In the genomic region with DNA sequence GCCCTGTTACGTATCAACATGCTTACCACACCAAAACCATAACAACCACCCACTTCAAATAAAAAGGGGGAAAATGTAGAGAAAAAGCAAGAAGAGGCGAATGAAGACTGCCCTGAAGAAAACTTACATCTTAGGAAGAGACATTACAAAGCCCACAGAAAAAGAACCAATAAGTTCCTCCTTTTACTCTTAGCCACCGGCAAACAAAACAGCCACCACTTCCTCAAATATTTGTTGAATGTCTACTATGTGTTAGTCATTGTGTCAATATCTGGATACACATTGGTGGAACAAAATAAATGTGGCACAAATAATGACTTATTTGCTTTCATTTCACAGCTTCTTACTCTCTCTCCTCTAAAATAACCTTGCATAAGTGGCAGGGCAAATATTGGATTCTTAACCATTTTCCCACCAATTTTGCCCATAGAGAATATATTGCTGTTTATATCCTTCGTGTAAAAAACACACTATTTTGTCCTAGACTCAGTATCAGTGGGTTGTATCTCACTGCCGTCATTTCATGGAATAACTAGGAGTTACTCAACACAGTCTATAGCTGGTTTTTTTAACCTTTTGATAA, we compare ENCODE assay signal across 1 cellular context.
TF ChIP-seq lines count a peak whose summit lies in the region.

No MANE protein-coding gene starts in this region.

TF ChIP-seq in HepG2, 621 proteins besides CTCF, POLR2A, EP300 and RAD21 (continued from another document and continues in another):
- TF ChIP-seq ZNF652 (CRISPR knock-in tag; IDR thresholded peaks at IDR 0.05; ENCODE audit: borderline replicate concordance, low read depth) = peak; percentile 15; the same call in 1 of the 2 replicates
- 0 out of 2 replicates have a peak, but pooled peaks have one; percentile 35 for TF ChIP-seq RXRB (CRISPR knock-in tag; IDR thresholded peaks at IDR 0.05; ENCODE audit: borderline replicate concordance)
- TF ChIP-seq, protein P1, sequence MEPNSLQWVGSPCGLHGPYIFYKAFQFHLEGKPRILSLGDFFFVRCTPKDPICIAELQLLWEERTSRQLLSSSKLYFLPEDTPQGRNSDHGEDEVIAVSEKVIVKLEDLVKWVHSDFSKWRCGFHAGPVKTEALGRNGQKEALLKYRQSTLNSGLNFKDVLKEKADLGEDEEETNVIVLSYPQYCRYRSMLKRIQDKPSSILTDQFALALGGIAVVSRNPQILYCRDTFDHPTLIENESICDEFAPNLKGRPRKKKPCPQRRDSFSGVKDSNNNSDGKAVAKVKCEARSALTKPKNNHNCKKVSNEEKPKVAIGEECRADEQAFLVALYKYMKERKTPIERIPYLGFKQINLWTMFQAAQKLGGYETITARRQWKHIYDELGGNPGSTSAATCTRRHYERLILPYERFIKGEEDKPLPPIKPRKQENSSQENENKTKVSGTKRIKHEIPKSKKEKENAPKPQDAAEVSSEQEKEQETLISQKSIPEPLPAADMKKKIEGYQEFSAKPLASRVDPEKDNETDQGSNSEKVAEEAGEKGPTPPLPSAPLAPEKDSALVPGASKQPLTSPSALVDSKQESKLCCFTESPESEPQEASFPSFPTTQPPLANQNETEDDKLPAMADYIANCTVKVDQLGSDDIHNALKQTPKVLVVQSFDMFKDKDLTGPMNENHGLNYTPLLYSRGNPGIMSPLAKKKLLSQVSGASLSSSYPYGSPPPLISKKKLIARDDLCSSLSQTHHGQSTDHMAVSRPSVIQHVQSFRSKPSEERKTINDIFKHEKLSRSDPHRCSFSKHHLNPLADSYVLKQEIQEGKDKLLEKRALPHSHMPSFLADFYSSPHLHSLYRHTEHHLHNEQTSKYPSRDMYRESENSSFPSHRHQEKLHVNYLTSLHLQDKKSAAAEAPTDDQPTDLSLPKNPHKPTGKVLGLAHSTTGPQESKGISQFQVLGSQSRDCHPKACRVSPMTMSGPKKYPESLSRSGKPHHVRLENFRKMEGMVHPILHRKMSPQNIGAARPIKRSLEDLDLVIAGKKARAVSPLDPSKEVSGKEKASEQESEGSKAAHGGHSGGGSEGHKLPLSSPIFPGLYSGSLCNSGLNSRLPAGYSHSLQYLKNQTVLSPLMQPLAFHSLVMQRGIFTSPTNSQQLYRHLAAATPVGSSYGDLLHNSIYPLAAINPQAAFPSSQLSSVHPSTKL (CRISPR knock-in tag; IDR thresholded peaks at IDR 0.05) = peak; percentile 92
- TF ChIP-seq ZNF674 (CRISPR knock-in tag; IDR thresholded peaks at IDR 0.05; ENCODE audit: low read depth) = no peak
- TF ChIP-seq ZNF629 (CRISPR knock-in tag; conservative IDR thresholded peaks at IDR 0.05) = no peak
- TF ChIP-seq STAT5B (CRISPR knock-in tag; IDR thresholded peaks at IDR 0.05) = no peak
- TF ChIP-seq ZNF747 (CRISPR knock-in tag; IDR thresholded peaks at IDR 0.05; ENCODE audit: borderline replicate concordance) = no peak
- 0 out of 2 replicates have a peak, but pooled peaks have one; percentile 30 for TF ChIP-seq TBX2 (CRISPR knock-in tag; IDR thresholded peaks at IDR 0.05; ENCODE audit: borderline replicate concordance)
- no peak for TF ChIP-seq RFXAP (CRISPR knock-in tag; IDR thresholded peaks at IDR 0.05; ENCODE audit: borderline replicate concordance)
- TF ChIP-seq, protein P2, sequence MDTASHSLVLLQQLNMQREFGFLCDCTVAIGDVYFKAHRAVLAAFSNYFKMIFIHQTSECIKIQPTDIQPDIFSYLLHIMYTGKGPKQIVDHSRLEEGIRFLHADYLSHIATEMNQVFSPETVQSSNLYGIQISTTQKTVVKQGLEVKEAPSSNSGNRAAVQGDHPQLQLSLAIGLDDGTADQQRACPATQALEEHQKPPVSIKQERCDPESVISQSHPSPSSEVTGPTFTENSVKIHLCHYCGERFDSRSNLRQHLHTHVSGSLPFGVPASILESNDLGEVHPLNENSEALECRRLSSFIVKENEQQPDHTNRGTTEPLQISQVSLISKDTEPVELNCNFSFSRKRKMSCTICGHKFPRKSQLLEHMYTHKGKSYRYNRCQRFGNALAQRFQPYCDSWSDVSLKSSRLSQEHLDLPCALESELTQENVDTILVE (CRISPR knock-in tag; IDR thresholded peaks at IDR 0.05) = no peak
- TF ChIP-seq GATAD2A (CRISPR knock-in tag; IDR thresholded peaks at IDR 0.05) = peak; percentile 63
- peak; percentile 92 for TF ChIP-seq TBX3 (IDR thresholded peaks at IDR 0.05; ENCODE audit: borderline replicate concordance)
- TF ChIP-seq MIER3 (CRISPR knock-in tag; IDR thresholded peaks at IDR 0.05; ENCODE audit: borderline replicate concordance) = peak; percentile 38; the same call in 1 of the 2 replicates
- peak; percentile 94 for TF ChIP-seq FOXA3 (CRISPR knock-in tag; IDR thresholded peaks at IDR 0.05)
- TF ChIP-seq, protein P3, sequence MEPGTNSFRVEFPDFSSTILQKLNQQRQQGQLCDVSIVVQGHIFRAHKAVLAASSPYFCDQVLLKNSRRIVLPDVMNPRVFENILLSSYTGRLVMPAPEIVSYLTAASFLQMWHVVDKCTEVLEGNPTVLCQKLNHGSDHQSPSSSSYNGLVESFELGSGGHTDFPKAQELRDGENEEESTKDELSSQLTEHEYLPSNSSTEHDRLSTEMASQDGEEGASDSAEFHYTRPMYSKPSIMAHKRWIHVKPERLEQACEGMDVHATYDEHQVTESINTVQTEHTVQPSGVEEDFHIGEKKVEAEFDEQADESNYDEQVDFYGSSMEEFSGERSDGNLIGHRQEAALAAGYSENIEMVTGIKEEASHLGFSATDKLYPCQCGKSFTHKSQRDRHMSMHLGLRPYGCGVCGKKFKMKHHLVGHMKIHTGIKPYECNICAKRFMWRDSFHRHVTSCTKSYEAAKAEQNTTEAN (CRISPR knock-in tag; conservative IDR thresholded peaks at IDR 0.05) = 0 out of 2 replicates have a peak, but pooled peaks have one; percentile 30
- TF ChIP-seq, protein P4, sequence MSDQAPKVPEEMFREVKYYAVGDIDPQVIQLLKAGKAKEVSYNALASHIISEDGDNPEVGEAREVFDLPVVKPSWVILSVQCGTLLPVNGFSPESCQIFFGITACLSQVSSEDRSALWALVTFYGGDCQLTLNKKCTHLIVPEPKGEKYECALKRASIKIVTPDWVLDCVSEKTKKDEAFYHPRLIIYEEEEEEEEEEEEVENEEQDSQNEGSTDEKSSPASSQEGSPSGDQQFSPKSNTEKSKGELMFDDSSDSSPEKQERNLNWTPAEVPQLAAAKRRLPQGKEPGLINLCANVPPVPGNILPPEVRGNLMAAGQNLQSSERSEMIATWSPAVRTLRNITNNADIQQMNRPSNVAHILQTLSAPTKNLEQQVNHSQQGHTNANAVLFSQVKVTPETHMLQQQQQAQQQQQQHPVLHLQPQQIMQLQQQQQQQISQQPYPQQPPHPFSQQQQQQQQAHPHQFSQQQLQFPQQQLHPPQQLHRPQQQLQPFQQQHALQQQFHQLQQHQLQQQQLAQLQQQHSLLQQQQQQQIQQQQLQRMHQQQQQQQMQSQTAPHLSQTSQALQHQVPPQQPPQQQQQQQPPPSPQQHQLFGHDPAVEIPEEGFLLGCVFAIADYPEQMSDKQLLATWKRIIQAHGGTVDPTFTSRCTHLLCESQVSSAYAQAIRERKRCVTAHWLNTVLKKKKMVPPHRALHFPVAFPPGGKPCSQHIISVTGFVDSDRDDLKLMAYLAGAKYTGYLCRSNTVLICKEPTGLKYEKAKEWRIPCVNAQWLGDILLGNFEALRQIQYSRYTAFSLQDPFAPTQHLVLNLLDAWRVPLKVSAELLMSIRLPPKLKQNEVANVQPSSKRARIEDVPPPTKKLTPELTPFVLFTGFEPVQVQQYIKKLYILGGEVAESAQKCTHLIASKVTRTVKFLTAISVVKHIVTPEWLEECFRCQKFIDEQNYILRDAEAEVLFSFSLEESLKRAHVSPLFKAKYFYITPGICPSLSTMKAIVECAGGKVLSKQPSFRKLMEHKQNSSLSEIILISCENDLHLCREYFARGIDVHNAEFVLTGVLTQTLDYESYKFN (CRISPR knock-in tag; conservative IDR thresholded peaks at IDR 0.05) = 0 out of 2 replicates have a peak, but pooled peaks have one; percentile 23
- TF ChIP-seq RAD51 (IDR thresholded peaks at IDR 0.05; ENCODE audit: borderline replicate concordance) = no peak
- TF ChIP-seq, protein P5, sequence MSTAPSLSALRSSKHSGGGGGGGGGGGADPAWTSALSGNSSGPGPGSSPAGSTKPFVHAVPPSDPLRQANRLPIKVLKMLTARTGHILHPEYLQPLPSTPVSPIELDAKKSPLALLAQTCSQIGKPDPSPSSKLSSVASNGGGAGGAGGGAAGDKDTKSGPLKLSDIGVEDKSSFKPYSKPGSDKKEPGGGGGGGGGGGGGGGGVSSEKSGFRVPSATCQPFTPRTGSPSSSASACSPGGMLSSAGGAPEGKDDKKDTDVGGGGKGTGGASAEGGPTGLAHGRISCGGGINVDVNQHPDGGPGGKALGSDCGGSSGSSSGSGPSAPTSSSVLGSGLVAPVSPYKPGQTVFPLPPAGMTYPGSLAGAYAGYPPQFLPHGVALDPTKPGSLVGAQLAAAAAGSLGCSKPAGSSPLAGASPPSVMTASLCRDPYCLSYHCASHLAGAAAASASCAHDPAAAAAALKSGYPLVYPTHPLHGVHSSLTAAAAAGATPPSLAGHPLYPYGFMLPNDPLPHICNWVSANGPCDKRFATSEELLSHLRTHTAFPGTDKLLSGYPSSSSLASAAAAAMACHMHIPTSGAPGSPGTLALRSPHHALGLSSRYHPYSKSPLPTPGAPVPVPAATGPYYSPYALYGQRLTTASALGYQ (CRISPR knock-in tag; IDR thresholded peaks at IDR 0.05) = peak; percentile 76; the same call in 1 of the 2 replicates
- TF ChIP-seq SOX6 (IDR thresholded peaks at IDR 0.05) = no peak
- peak; percentile 58; the same call in 1 of the 2 replicates for TF ChIP-seq SOX6 (CRISPR knock-in tag; IDR thresholded peaks at IDR 0.05)
- peak; percentile 79 for TF ChIP-seq FOSL2 (CRISPR knock-in tag; IDR thresholded peaks at IDR 0.05)
- TF ChIP-seq, protein P6, sequence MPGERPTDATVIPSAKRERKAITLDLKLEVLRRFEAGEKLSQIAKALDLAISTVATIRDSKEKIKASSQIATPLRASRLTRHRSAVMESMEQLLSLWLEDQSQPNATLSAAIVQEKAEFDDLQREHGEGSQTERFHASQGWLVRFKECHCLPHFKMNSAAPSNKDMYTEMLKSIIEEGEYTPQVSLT (CRISPR knock-in tag; IDR thresholded peaks at IDR 0.05; ENCODE audit: borderline replicate concordance, low read depth) = no peak
- TF ChIP-seq SOX5 (CRISPR knock-in tag; IDR thresholded peaks at IDR 0.05; ENCODE audit: borderline replicate concordance) = peak; percentile 73; the same call in 1 of the 2 replicates
- TF ChIP-seq ZNF839 (CRISPR knock-in tag; IDR thresholded peaks at IDR 0.05; ENCODE audit: borderline replicate concordance) = no peak
- TF ChIP-seq HDAC2 (CRISPR knock-in tag; IDR thresholded peaks at IDR 0.05) = 0 out of 2 replicates have a peak, but pooled peaks have one; percentile 16
- no peak for TF ChIP-seq ZNF17 (CRISPR knock-in tag; IDR thresholded peaks at IDR 0.05)
- no peak for TF ChIP-seq ZNF3 (CRISPR knock-in tag; IDR thresholded peaks at IDR 0.05)
- TF ChIP-seq ZNF282 (IDR thresholded peaks at IDR 0.05; ENCODE audit: partially characterized antibody) = no peak
- TF ChIP-seq, protein P7, sequence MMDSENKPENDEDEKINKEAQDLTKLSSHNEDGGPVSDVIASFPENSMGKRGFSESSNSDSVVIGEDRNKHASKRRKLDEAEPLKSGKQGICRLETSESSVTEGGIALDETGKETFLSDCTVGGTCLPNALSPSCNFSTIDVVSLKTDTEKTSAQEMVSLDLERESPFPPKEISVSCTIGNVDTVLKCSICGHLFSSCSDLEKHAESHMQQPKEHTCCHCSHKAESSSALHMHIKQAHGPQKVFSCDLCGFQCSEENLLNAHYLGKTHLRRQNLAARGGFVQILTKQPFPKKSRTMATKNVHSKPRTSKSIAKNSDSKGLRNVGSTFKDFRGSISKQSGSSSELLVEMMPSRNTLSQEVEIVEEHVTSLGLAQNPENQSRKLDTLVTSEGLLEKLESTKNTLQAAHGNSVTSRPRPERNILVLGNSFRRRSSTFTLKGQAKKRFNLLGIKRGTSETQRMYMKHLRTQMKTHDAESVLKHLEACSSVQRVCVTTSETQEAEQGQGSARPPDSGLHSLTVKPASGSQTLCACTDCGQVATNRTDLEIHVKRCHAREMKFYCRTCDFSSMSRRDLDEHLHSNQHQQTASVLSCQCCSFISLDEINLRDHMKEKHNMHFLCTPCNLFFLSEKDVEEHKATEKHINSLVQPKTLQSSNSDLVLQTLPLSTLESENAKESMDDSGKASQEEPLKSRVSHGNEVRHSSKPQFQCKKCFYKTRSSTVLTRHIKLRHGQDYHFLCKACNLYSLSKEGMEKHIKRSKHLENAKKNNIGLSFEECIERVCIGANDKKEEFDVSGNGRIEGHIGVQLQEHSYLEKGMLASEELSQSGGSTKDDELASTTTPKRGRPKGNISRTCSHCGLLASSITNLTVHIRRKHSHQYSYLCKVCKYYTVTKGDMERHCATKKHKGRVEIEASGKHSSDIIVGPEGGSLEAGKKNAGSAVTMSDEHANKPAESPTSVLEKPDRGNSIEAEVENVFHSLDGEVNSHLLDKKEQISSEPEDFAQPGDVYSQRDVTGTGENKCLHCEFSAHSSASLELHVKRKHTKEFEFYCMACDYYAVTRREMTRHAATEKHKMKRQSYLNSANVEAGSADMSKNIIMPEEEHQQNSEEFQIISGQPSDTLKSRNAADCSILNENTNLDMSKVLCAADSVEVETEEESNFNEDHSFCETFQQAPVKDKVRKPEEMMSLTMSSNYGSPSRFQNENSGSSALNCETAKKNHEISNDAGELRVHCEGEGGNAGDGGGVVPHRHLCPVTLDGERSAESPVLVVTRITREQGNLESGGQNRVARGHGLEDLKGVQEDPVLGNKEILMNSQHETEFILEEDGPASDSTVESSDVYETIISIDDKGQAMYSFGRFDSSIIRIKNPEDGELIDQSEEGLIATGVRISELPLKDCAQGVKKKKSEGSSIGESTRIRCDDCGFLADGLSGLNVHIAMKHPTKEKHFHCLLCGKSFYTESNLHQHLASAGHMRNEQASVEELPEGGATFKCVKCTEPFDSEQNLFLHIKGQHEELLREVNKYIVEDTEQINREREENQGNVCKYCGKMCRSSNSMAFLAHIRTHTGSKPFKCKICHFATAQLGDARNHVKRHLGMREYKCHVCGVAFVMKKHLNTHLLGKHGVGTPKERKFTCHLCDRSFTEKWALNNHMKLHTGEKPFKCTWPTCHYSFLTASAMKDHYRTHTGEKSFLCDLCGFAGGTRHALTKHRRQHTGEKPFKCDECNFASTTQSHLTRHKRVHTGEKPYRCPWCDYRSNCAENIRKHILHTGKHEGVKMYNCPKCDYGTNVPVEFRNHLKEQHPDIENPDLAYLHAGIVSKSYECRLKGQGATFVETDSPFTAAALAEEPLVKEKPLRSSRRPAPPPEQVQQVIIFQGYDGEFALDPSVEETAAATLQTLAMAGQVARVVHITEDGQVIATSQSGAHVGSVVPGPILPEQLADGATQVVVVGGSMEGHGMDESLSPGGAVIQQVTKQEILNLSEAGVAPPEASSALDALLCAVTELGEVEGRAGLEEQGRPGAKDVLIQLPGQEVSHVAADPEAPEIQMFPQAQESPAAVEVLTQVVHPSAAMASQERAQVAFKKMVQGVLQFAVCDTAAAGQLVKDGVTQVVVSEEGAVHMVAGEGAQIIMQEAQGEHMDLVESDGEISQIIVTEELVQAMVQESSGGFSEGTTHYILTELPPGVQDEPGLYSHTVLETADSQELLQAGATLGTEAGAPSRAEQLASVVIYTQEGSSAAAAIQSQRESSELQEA (CRISPR knock-in tag; IDR thresholded peaks at IDR 0.05; ENCODE audit: not compliant biosample characterization) = no peak
- TF ChIP-seq MEIS2 (CRISPR knock-in tag; IDR thresholded peaks at IDR 0.05) = no peak
- peak; percentile 84 for TF ChIP-seq FOXA1 (IDR thresholded peaks at IDR 0.05)
- TF ChIP-seq FOXA1 (CRISPR knock-in tag; IDR thresholded peaks at IDR 0.05) = peak; percentile 88
